In genomic region chr14:20343092-20343854, GRCh38 we compare ENCODE assay signal across 8 cellular contexts. TPM values are rescaled to one million over a fixed set of nuclear protein-coding genes. Genes with fewer than 3 reads are reported as not detected.
DNase-seq lines count a peak whose midpoint lies in the region; ATAC-seq and TF ChIP-seq lines count a peak whose summit lies in the region.

Gene PARP2, plus strand, starts transcription at chr14:20343635. Its CDS starts 7 bp downstream, at chr14:20343642.

- H3K36me3 ChIP-seq in ascending aorta (peaks cover 6 to 25% of the 10 kb centered on the region in 2 donors), uterus (no peaks in the 10 kb centered on the region)

- TF ChIP-seq POLR2A in uterus (IDR thresholded peaks at IDR 0.05), result peak; percentile 67 to 84

- under 1% methylated on average over 50 of the region's 50 CpGs for WGBS in right cardiac atrium

- H3K4me1 ChIP-seq in ascending aorta (peaks cover 4 to 9% of the 10 kb centered on the region in 2 donors), right cardiac atrium (ENCODE audit: control insufficient read depth, insufficient read depth, low read length) (no peaks in the 10 kb centered on the region), uterus (no peaks in the 10 kb centered on the region)

- DNase-seq in NCI-H1930 (lab: John Stamatoyannopoulos, UW) (peak; percentile 100), ascending aorta (ENCODE audit: low spot score in 2 of 2) (peak; percentile 90 to 99), right cardiac atrium (peak; percentile 98 to 99 (median 99)), pulmonary artery endothelial cell (ENCODE audit: low read depth, low spot score) (peak; percentile 98), uterus (peak; percentile 95 to 97)
- DNase-seq in T-helper 2 cell treated with Interferon-gamma antibody and Interleukin-4, amounts not matched to agents 5 μg/mL and 100 μg/mL, for 36 hours (ENCODE audit: low spot score), result peak; percentile 97

- intact Hi-C loops in ascending aorta (cut with DNase I) (loop anchor here (1.0 to 5.0 kb wide), 8 partner anchors 10 to 1134 kb away; partner anchors contain the start of genes CCNB1IP1, HNRNPC, PNP and RAB2B), right cardiac atrium (cut with DNase I) (loop anchor here in 2 of 4 donors (5.0 to 10.0 kb wide), 4 partner anchors 112 to 339 kb away; partner anchors contain the start of genes RNASE4 (in 2 of the 2), APEX1 (in 1 of the 2) and OSGEP (in 1 of the 2)), uterus (cut with DNase I; ENCODE audit: low total_unique reads) (no loop called here)

- TF ChIP-seq CTCF in ascending aorta (IDR thresholded peaks at IDR 0.05) (no peak), uterus (IDR thresholded peaks at IDR 0.05) (peak in 2 of 4 experiments; percentile 8 to 33)

- peak; percentile 95 for ATAC-seq in GM18502 (IDR thresholded peaks at IDR 0.05; ENCODE audit: poor library complexity, unreplicated experiment)
- ATAC-seq in HG02970 (IDR thresholded peaks at IDR 0.05; ENCODE audit: low FRiP score, unreplicated experiment), result peak; percentile 94
- peak; percentile 99 for ATAC-seq in right cardiac atrium

- H3K9me3 Mint-ChIP-seq in T-helper 2 cell treated with Interferon-gamma antibody and Interleukin-4, amounts not matched to agents 5 μg/mL and 100 μg/mL, for 36 hours, result no peaks in the 10 kb centered on the region

- H3K27me3 ChIP-seq in ascending aorta (no peaks in the 10 kb centered on the region), right cardiac atrium (ENCODE audit: control insufficient read depth, insufficient read depth) (no peaks in the 10 kb centered on the region), uterus (no peaks in the 10 kb centered on the region)

- H3K4me1 Mint-ChIP-seq in T-helper 2 cell treated with Interferon-gamma antibody and Interleukin-4, amounts not matched to agents 5 μg/mL and 100 μg/mL, for 36 hours (ENCODE audit: low read depth), result peaks cover 12% of the 10 kb centered on the region

- H3K4me3 Mint-ChIP-seq in T-helper 2 cell treated with Interferon-gamma antibody and Interleukin-4, amounts not matched to agents 5 μg/mL and 100 μg/mL, for 36 hours, result peak within 1 kb of the TSS; percentile 96

- peaks cover 3% of the 10 kb centered on the region for H3K27me3 Mint-ChIP-seq in T-helper 2 cell treated with Interferon-gamma antibody and Interleukin-4, amounts not matched to agents 5 μg/mL and 100 μg/mL, for 36 hours (ENCODE audit: low read depth)

- H3K27ac ChIP-seq in ascending aorta (peak within 1 kb of the TSS; percentile 87 to 89), right cardiac atrium (ENCODE audit: low read length) (peak within 1 kb of the TSS; percentile 79), uterus (peak within 1 kb of the TSS; percentile 97 to 99)

- H3K27ac Mint-ChIP-seq in T-helper 2 cell treated with Interferon-gamma antibody and Interleukin-4, amounts not matched to agents 5 μg/mL and 100 μg/mL, for 36 hours, result peak within 1 kb of the TSS; percentile 99

- peaks cover 22% of the 10 kb centered on the region for H3K36me3 Mint-ChIP-seq in T-helper 2 cell treated with Interferon-gamma antibody and Interleukin-4, amounts not matched to agents 5 μg/mL and 100 μg/mL, for 36 hours (ENCODE audit: low read depth)

- H3K4me3 ChIP-seq in ascending aorta (peak within 1 kb of the TSS; percentile 60 to 77), right cardiac atrium (ENCODE audit: low read length) (peak within 1 kb of the TSS; percentile 99), uterus (peak within 1 kb of the TSS; percentile 70 to 85)

- H3K9me3 ChIP-seq in ascending aorta, result no peaks in the 10 kb centered on the region
- no peaks in the 10 kb centered on the region for H3K9me3 ChIP-seq in right cardiac atrium (ENCODE audit: control insufficient read depth, low read length)
- H3K9me3 ChIP-seq in uterus, result no peaks in the 10 kb centered on the region

RNA-seq across cellular contexts. Expression of gene PARP2, which starts in this region (rescaled TPM):
- total RNA-seq in ascending aorta (0.32 TPM), right cardiac atrium (10 to 100 TPM; 11.9 to 17.9 (median 16.3) TPM), pulmonary artery endothelial cell (9.0 and 14.1 TPM in 2 replicates), uterus (10 to 100 TPM in 3 of 4 donors, 1 to 10 TPM in 1; 1.8 to 22.5 (median 16.0) TPM)
- 14.3 TPM for polyA plus RNA-seq in right cardiac atrium

Comparison
In these comparisons a context has a peak if more than half of its experiments do, and no peak if none do; other contexts are left out.
1. Peak in every context shown above with its lines: DNase-seq, ATAC-seq, H3K4me3 ChIP-seq and H3K27ac ChIP-seq.
2. Peak in DNase-seq, H3K4me3 ChIP-seq and H3K27ac ChIP-seq in ascending aorta; RNA of the gene not detected or under 1 TPM.